In the genomic region with DNA sequence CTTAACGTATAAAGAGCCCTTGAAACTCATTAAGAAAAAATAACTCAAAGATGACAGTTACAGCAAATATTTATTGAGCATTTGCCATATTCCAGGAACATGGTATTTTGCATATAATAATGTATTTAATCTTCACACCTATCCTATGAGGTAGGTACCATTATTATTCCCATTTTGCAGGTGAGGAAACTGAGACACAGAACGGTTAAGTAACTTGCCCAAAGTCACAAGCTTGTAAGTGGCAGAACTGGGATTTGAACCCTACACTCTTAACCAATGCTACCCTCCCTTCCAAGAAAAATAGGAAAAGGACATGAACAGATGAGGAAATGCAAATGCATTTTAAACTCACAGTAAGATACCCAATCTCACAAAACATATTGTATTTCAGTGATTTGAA, we compare ENCODE assay signal across 29 cellular contexts.
"Had no signal": no experiment of that assay in that cellular context is flagged by ENCODE, and none has a peak within 500 bp of the region (broad histone marks: within the 10 kb centered on the region; RNA-seq: fewer than 3 reads in every experiment).

No MANE protein-coding gene starts in this region.

- H3K27me3 ChIP-seq: stomach, suprapubic skin, testis, thyroid gland, tibial artery, tibial nerve, transverse colon, upper lobe of left lung, upper lobe of right lung, uterus, vagina had no signal

- H3K9me3 ChIP-seq: stomach, suprapubic skin, testis, thoracic aorta, thyroid gland, tibial nerve, transverse colon, upper lobe of left lung, upper lobe of right lung, uterus, vagina had no signal

- DNase-seq: stimulated activated CD4-positive, alpha-beta T cell treated with anti-CD3 and anti-CD28 coated beads, Interleukin-2, amount 100 ng/mL, for 48 hours; stimulated activated CD4-positive, alpha-beta T cell treated with anti-CD3 and anti-CD28 coated beads, Interleukin-4, amount 100 ng/mL, for 1 hour; stimulated activated CD4-positive, alpha-beta T cell treated with anti-CD3 and anti-CD28 coated beads, Interleukin-4, amount 100 ng/mL, for 24 hours; stimulated activated CD4-positive, alpha-beta T cell treated with anti-CD3 and anti-CD28 coated beads, Interleukin-4, amount 100 ng/mL, for 4 hours; stimulated activated CD8-positive, alpha-beta memory T cell treated with anti-CD3 and anti-CD28 coated beads, Interleukin-4, amount 100 ng/mL, for 48 hours; stimulated activated naive B cell treated with anti-CD40 and anti-IgM and Interleukin-4, amounts not matched to agents 10 μg/mL and 1 μg/mL and 100 μg/mL, for 72 hours; stimulated activated naive CD4-positive, alpha-beta T cell; stimulated activated naive CD4-positive, alpha-beta T cell treated with Interleukin-2 at 50 U/mL for 16 hours; stimulated activated naive CD8-positive, alpha-beta T cell treated with anti-CD3 and anti-CD28 coated beads, Interleukin-15, amount 100 ng/mL, for 72 hours; stimulated activated naive CD8-positive, alpha-beta T cell treated with anti-CD3 and anti-CD28 coated beads, Interleukin-15, Interleukin-2, amounts not matched to agents 100 U/mL and 50 U/mL, for 24 hours; stomach; substantia nigra; testis; thyroid gland; tibial artery; transverse colon; trophoblast cell; upper lobe of left lung; uterus had no signal

- H3K9me3 Mint-ChIP-seq: stimulated activated effector memory CD8-positive, alpha-beta T cell treated with anti-CD3 and anti-CD28 coated beads, Interleukin-12 subunit alpha, Interleukin-12 subunit beta, amount 100 ng/mL, for 72 hours; stimulated activated memory B cell treated with anti-CD40 and anti-IgM and Interleukin-4, amounts not matched to agents 10 μg/mL and 1 μg/mL and 100 μg/mL, for 72 hours; stimulated activated naive CD8-positive, alpha-beta T cell treated with anti-CD3 and anti-CD28 coated beads, Interleukin-15, amount 100 ng/mL, for 72 hours; stimulated activated naive CD8-positive, alpha-beta T cell treated with anti-CD3 and anti-CD28 coated beads, Interleukin-15, Interleukin-2, amounts not matched to agents 100 ng/mL and 50 ng/mL, for 24 hours; type B pancreatic cell had no signal

- H3K4me1 ChIP-seq: uterus had no signal

- FAIRE-seq: urothelium cell line had no signal

- H3K27ac ChIP-seq: stomach, suprapubic skin, testis, thoracic aorta, thyroid gland, tibial artery, tibial nerve, transverse colon, upper lobe of left lung, upper lobe of right lung, uterus, vagina had no signal

- H3K4me3 ChIP-seq: stomach, suprapubic skin, testis, thoracic aorta, thyroid gland, tibial artery, tibial nerve, transverse colon, upper lobe of left lung, upper lobe of right lung, uterus, vagina had no signal

- H3K27me3 Mint-ChIP-seq: stimulated activated memory B cell treated with anti-CD40 and anti-IgM and Interleukin-4, amounts not matched to agents 10 μg/mL and 1 μg/mL and 100 μg/mL, for 72 hours; stimulated activated naive B cell treated with anti-CD40 and anti-IgM and Interleukin-4, amounts not matched to agents 10 μg/mL and 1 μg/mL and 100 μg/mL, for 72 hours; stimulated activated naive CD8-positive, alpha-beta T cell treated with anti-CD3 and anti-CD28 coated beads, Interleukin-15, amount 100 ng/mL, for 72 hours; stimulated activated naive CD8-positive, alpha-beta T cell treated with anti-CD3 and anti-CD28 coated beads, Interleukin-15, Interleukin-2, amounts not matched to agents 100 ng/mL and 50 ng/mL, for 24 hours; type B pancreatic cell had no signal

- H3K27ac Mint-ChIP-seq: stimulated activated effector memory CD8-positive, alpha-beta T cell treated with anti-CD3 and anti-CD28 coated beads, Interleukin-12 subunit alpha, Interleukin-12 subunit beta, amount 100 ng/mL, for 72 hours; stimulated activated memory B cell treated with anti-CD40 and anti-IgM and Interleukin-4, amounts not matched to agents 10 μg/mL and 1 μg/mL and 100 μg/mL, for 72 hours; stimulated activated naive B cell treated with anti-CD40 and anti-IgM and Interleukin-4, amounts not matched to agents 10 μg/mL and 1 μg/mL and 100 μg/mL, for 72 hours; stimulated activated naive CD8-positive, alpha-beta T cell treated with anti-CD3 and anti-CD28 coated beads, Interleukin-15, amount 100 ng/mL, for 72 hours; stimulated activated naive CD8-positive, alpha-beta T cell treated with anti-CD3 and anti-CD28 coated beads, Interleukin-15, Interleukin-2, amounts not matched to agents 100 ng/mL and 50 ng/mL, for 24 hours; type B pancreatic cell had no signal

- H3K4me3 Mint-ChIP-seq: stimulated activated effector memory CD8-positive, alpha-beta T cell treated with anti-CD3 and anti-CD28 coated beads, Interleukin-12 subunit alpha, Interleukin-12 subunit beta, amount 100 ng/mL, for 72 hours; stimulated activated memory B cell treated with anti-CD40 and anti-IgM and Interleukin-4, amounts not matched to agents 10 μg/mL and 1 μg/mL and 100 μg/mL, for 72 hours; stimulated activated naive B cell treated with anti-CD40 and anti-IgM and Interleukin-4, amounts not matched to agents 10 μg/mL and 1 μg/mL and 100 μg/mL, for 72 hours; stimulated activated naive CD8-positive, alpha-beta T cell treated with anti-CD3 and anti-CD28 coated beads, Interleukin-15, amount 100 ng/mL, for 72 hours; stimulated activated naive CD8-positive, alpha-beta T cell treated with anti-CD3 and anti-CD28 coated beads, Interleukin-15, Interleukin-2, amounts not matched to agents 100 ng/mL and 50 ng/mL, for 24 hours; type B pancreatic cell had no signal

- H3K36me3 ChIP-seq: thoracic aorta, thyroid gland, transverse colon, uterus, vagina had no signal

- ATAC-seq: stimulated activated effector memory CD8-positive, alpha-beta T cell treated with anti-CD3 and anti-CD28 coated beads, Interleukin-12 subunit alpha, Interleukin-12 subunit beta, amount 100 ng/mL, for 72 hours; stimulated activated memory B cell treated with anti-CD40 and anti-IgM and Interleukin-4, amounts not matched to agents 10 μg/mL and 1 μg/mL and 100 μg/mL, for 72 hours; stimulated activated naive B cell treated with anti-CD40 and anti-IgM and Interleukin-4, amounts not matched to agents 10 μg/mL and 1 μg/mL and 100 μg/mL, for 72 hours; stimulated activated naive CD8-positive, alpha-beta T cell treated with anti-CD3 and anti-CD28 coated beads, Interleukin-15, amount 100 ng/mL, for 72 hours; stimulated activated naive CD8-positive, alpha-beta T cell treated with anti-CD3 and anti-CD28 coated beads, Interleukin-15, Interleukin-2, amounts not matched to agents 100 U/mL and 50 U/mL, for 24 hours; upper lobe of right lung had no signal
